In the genomic region with DNA sequence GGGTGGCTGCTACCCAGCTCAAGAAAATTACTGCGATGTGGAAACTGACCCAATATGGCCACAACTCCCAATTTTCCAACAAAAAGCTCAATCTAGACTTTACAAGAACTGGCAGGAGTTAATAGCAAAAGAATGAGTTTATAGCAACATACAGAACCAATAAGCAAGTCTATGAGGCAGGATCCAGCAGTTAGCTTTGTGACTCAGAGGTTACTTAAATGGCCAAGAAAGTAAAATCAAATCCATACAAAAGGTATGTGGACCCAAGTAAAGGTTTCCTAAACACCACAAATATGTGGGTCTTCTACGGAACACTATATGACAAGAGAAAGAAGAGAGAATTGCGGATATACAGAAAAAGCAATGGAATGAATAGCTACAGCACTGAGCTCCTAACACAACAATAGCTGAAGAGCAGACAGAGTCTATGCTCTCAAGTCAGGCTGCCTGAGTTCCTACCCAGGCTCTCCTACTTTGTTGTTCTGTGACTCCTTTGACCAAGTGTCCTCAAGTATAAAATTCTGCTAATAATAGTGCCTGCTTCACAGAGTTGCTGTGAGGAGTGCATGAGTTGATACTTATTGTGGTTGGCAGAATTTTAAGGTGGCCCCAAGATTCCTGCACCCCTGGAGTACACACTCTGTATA, we compare ENCODE assay signal across 1 cellular context.
TF ChIP-seq lines count a peak whose summit lies in the region.

No MANE protein-coding gene starts in this region.

TF ChIP-seq in WTC11, 78 proteins besides CTCF, POLR2A, EP300 and RAD21 (continued from another document):
- TF ChIP-seq, protein P1, sequence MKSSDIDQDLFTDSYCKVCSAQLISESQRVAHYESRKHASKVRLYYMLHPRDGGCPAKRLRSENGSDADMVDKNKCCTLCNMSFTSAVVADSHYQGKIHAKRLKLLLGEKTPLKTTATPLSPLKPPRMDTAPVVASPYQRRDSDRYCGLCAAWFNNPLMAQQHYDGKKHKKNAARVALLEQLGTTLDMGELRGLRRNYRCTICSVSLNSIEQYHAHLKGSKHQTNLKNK (CRISPR knock-in tag; IDR thresholded peaks at IDR 0.05), result no peak
- TF ChIP-seq, protein P2, sequence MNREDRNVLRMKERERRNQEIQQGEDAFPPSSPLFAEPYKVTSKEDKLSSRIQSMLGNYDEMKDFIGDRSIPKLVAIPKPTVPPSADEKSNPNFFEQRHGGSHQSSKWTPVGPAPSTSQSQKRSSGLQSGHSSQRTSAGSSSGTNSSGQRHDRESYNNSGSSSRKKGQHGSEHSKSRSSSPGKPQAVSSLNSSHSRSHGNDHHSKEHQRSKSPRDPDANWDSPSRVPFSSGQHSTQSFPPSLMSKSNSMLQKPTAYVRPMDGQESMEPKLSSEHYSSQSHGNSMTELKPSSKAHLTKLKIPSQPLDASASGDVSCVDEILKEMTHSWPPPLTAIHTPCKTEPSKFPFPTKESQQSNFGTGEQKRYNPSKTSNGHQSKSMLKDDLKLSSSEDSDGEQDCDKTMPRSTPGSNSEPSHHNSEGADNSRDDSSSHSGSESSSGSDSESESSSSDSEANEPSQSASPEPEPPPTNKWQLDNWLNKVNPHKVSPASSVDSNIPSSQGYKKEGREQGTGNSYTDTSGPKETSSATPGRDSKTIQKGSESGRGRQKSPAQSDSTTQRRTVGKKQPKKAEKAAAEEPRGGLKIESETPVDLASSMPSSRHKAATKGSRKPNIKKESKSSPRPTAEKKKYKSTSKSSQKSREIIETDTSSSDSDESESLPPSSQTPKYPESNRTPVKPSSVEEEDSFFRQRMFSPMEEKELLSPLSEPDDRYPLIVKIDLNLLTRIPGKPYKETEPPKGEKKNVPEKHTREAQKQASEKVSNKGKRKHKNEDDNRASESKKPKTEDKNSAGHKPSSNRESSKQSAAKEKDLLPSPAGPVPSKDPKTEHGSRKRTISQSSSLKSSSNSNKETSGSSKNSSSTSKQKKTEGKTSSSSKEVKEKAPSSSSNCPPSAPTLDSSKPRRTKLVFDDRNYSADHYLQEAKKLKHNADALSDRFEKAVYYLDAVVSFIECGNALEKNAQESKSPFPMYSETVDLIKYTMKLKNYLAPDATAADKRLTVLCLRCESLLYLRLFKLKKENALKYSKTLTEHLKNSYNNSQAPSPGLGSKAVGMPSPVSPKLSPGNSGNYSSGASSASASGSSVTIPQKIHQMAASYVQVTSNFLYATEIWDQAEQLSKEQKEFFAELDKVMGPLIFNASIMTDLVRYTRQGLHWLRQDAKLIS (CRISPR knock-in tag; IDR thresholded peaks at IDR 0.05; ENCODE audit: borderline replicate concordance), result no peak
- TF ChIP-seq NR1H2 (CRISPR knock-in tag; IDR thresholded peaks at IDR 0.05), result no peak
